ENCODE assay signal across 3 cellular contexts in the genomic region with DNA sequence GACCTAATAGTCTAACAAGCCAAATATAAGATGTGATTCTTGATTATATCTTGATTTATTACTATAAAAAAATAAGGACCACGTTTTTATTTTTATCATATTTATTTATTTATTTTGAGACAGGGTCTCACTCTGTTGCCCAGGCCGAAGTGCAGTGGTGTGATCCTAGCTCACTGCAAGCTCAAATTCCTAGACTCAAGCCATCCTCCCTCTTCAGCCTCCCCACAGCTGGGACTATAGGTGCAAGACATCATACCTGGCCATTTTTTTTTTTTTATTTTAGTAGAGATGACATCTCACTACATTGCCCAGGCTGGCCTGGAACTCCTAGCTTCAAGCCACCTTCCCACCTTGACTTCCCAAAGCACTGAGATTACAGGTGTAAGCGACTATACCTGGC.
"Had no signal": no experiment of that assay in that cellular context is flagged by ENCODE, and none has a peak within 500 bp of the region (broad histone marks: within the 10 kb centered on the region; RNA-seq: fewer than 3 reads in every experiment).

No MANE protein-coding gene starts in this region.

- H3K4me3 ChIP-seq: GM12878 had no signal

- DNase-seq: GDM1, GF-D8 had no signal

- ATAC-seq: GM12878 had no signal
